ENCODE assay signal across 31 cellular contexts in the genomic region with DNA sequence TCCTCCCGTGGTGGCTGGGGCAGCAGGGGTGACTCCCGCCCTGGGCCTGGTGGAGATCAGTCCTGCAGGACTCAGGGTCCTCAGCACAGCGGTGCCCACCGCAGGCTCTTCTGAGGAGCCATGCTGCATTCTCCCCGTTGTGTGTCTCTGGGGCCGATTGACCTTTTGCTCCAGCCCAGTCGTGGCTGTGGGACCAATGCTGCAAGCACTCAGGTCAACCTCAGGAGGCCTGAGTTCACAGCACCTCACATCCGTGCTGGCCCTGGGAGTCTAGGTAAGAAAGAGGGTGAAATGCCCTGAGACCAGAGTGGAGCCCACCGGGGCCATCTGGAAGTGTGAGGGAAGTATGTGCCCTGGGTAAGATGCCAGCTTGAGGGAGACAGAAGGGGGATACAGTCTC.
"Had no signal": no experiment of that assay in that cellular context is flagged by ENCODE, and none has a peak within 500 bp of the region (broad histone marks: within the 10 kb centered on the region; RNA-seq: fewer than 3 reads in every experiment).

No MANE protein-coding gene starts in this region.

- H3K27ac Mint-ChIP-seq: immature natural killer cell; memory B cell; mesothelial cell of epicardium; naive B cell; natural killer cell treated with Interleukin-12 subunit alpha and Interleukin-12 subunit beta and Interleukin-15 and Interleukin-18, amount 100 ng/mL, for 72 hours; stimulated activated memory B cell treated with anti-CD40 and anti-IgM and Interleukin-4, amounts not matched to agents 10 μg/mL and 1 μg/mL and 100 μg/mL, for 72 hours had no signal

- H3K36me3 Mint-ChIP-seq: immature natural killer cell; memory B cell; mesothelial cell of epicardium; naive B cell; natural killer cell treated with Interleukin-12 subunit alpha and Interleukin-12 subunit beta and Interleukin-15 and Interleukin-18, amount 100 ng/mL, for 72 hours; stimulated activated memory B cell treated with anti-CD40 and anti-IgM and Interleukin-4, amounts not matched to agents 10 μg/mL and 1 μg/mL and 100 μg/mL, for 72 hours had no signal

- H3K9me3 Mint-ChIP-seq: immature natural killer cell; memory B cell; mesothelial cell of epicardium; natural killer cell treated with Interleukin-12 subunit alpha and Interleukin-12 subunit beta and Interleukin-15 and Interleukin-18, amount 100 ng/mL, for 72 hours; stimulated activated memory B cell treated with anti-CD40 and anti-IgM and Interleukin-4, amounts not matched to agents 10 μg/mL and 1 μg/mL and 100 μg/mL, for 72 hours had no signal

- H3K4me1 Mint-ChIP-seq: immature natural killer cell; memory B cell; naive B cell; stimulated activated memory B cell treated with anti-CD40 and anti-IgM and Interleukin-4, amounts not matched to agents 10 μg/mL and 1 μg/mL and 100 μg/mL, for 72 hours had no signal

- H3K4me3 ChIP-seq: coronary artery, esophagus muscularis mucosa, lung, mucosa of descending colon, ovary, psoas muscle, skin epidermis, spleen, thoracic aorta, tibial nerve, upper lobe of right lung, uterus had no signal

- DNase-seq: dermis blood vessel endothelial cell; effector memory CD4-positive, alpha-beta T cell; foreskin melanocyte; hypothalamus; immature natural killer cell; mucosa of descending colon; naive B cell; occipital lobe; ovary; posterior cingulate gyrus; psoas muscle; right cardiac atrium; stimulated activated CD4-positive, alpha-beta T cell treated with anti-CD3 and anti-CD28 coated beads, Interleukin-4, amount 100 ng/mL, for 4 hours; stimulated activated naive CD8-positive, alpha-beta T cell treated with anti-CD3 and anti-CD28 coated beads, Interleukin-15, Interleukin-2, amounts not matched to agents 100 U/mL and 50 U/mL, for 24 hours; substantia nigra; upper lobe of right lung; uterus had no signal

- ATAC-seq: left lobe of liver; mucosa of descending colon; psoas muscle; right cardiac atrium; stimulated activated memory B cell treated with anti-CD40 and anti-IgM and Interleukin-4, amounts not matched to agents 10 μg/mL and 1 μg/mL and 100 μg/mL, for 72 hours; stimulated activated naive CD8-positive, alpha-beta T cell treated with anti-CD3 and anti-CD28 coated beads, Interleukin-15, Interleukin-2, amounts not matched to agents 100 U/mL and 50 U/mL, for 24 hours; upper lobe of right lung had no signal

- H3K27ac ChIP-seq: coronary artery, esophagus muscularis mucosa, ovary, psoas muscle, skin epidermis, spleen, thoracic aorta, tibial nerve, upper lobe of right lung, uterus had no signal

- H3K9me3 ChIP-seq: esophagus muscularis mucosa, mucosa of descending colon, ovary, psoas muscle, spleen, thoracic aorta, tibial nerve, upper lobe of right lung, uterus had no signal

- H3K4me3 Mint-ChIP-seq: immature natural killer cell; memory B cell; mesothelial cell of epicardium; naive B cell; natural killer cell treated with Interleukin-12 subunit alpha and Interleukin-12 subunit beta and Interleukin-15 and Interleukin-18, amount 100 ng/mL, for 72 hours; stimulated activated memory B cell treated with anti-CD40 and anti-IgM and Interleukin-4, amounts not matched to agents 10 μg/mL and 1 μg/mL and 100 μg/mL, for 72 hours had no signal

- FAIRE-seq: endothelial cell of umbilical vein, keratinocyte had no signal

- H3K27me3 ChIP-seq: ovary, uterus had no signal

- H3K4me1 ChIP-seq: psoas muscle, spleen, tibial nerve, upper lobe of right lung, uterus had no signal

- H3K36me3 ChIP-seq: esophagus muscularis mucosa, ovary, spleen, thoracic aorta, tibial nerve, upper lobe of right lung, uterus had no signal
